In genomic region chr4:159823743-159824142, GRCh38 we compare ENCODE assay signal across 32 cellular contexts.
A peak's percentile ranks its signal among the peaks of the same experiment; 100 is the strongest.
DNase-seq lines count a peak whose midpoint lies in the region; ATAC-seq and TF ChIP-seq lines count a peak whose summit lies in the region.
"Had no signal": no experiment of that assay in that cellular context is flagged by ENCODE, and none has a peak within 500 bp of the region (broad histone marks: within the 10 kb centered on the region; RNA-seq: fewer than 3 reads in every experiment).

No MANE protein-coding gene starts in this region.

- peaks cover 13 to 15% (median 15%) of the 10 kb centered on the region in 3 donors for H3K9me3 Mint-ChIP-seq in T-cell

- no peak overlapping the region for H3K27ac ChIP-seq in RWPE2 (ENCODE audit: poor library complexity, severe bottlenecking)
- H3K27ac ChIP-seq in foreskin keratinocyte: no peak overlapping the region
- H3K27ac ChIP-seq: BLaER1, breast epithelium, coronary artery, left lung, spleen, transverse colon had no signal

- CTCF ChIA-PET in T-cell (lab: Charles Lee): no interaction called here

- no peaks in the 10 kb centered on the region for H3K27me3 Mint-ChIP-seq in T-cell
- H3K27me3 Mint-ChIP-seq: activated CD4-positive, alpha-beta T cell treated with anti-CD3 and anti-CD28 coated beads, Interleukin-2, amount 10 ng/mL, durations not matched to agents 7 days and 5 days; activated naive CD8-positive, alpha-beta T cell treated with anti-CD3 and anti-CD28 coated beads, Interleukin-2, amount 50 U/mL, for 24 hours; effector memory CD8-positive, alpha-beta T cell; naive thymus-derived CD8-positive, alpha-beta T cell had no signal

- ATAC-seq in RWPE2 (ENCODE audit: low read depth) (peak; percentile 70; the same call in 2 of the 3 replicates), foreskin keratinocyte (peak; percentile 46), Right ventricle myocardium inferior (no peak), HG03196 (IDR thresholded peaks at IDR 0.05; ENCODE audit: unreplicated experiment) (no peak), GM21786 (IDR thresholded peaks at IDR 0.05; ENCODE audit: unreplicated experiment) (no peak), T-cell (replicated peaks in 1 of 4) (no peak)
- ATAC-seq: activated naive CD8-positive, alpha-beta T cell treated with anti-CD3 and anti-CD28 coated beads, Interleukin-2, amount 50 U/mL, for 24 hours; activated T-cell treated with anti-CD3 and anti-CD28 coated beads, Interleukin-2, amount 50 U/mL, for 4 hours; effector memory CD8-positive, alpha-beta T cell; esophagus mucosa; left lung; naive thymus-derived CD8-positive, alpha-beta T cell had no signal

- no peak overlapping the region for H3K27ac Mint-ChIP-seq in T-cell
- H3K27ac Mint-ChIP-seq: activated CD4-positive, alpha-beta T cell treated with anti-CD3 and anti-CD28 coated beads, Interleukin-2, amount 10 ng/mL, durations not matched to agents 7 days and 5 days; activated naive CD8-positive, alpha-beta T cell treated with anti-CD3 and anti-CD28 coated beads, Interleukin-2, amount 50 U/mL, for 24 hours; effector memory CD8-positive, alpha-beta T cell; mesothelial cell of epicardium; naive thymus-derived CD8-positive, alpha-beta T cell; T-helper 2 cell treated with Interferon-gamma antibody and Interleukin-4, amounts not matched to agents 5 μg/mL and 100 μg/mL, for 36 hours had no signal

- peak; percentile 11 for DNase-seq in HK-2 (ENCODE audit: unreplicated experiment)
- DNase-seq in RWPE2 (ENCODE audit: low spot score): no peak
- DNase-seq in foreskin keratinocyte: peak in 1 of 2 donors; percentile 56
- DNase-seq in renal cortical epithelial cell (ENCODE audit: low read depth): peak; percentile 54
- no peak for DNase-seq in Right ventricle myocardium inferior (ENCODE audit: missing footprints)
- no peak for DNase-seq in T-cell
- DNase-seq: activated CD4-positive, alpha-beta T cell treated with anti-CD3 and anti-CD28 coated beads, Interleukin-2, amount 10 ng/mL, durations not matched to agents 7 days and 5 days; activated naive CD8-positive, alpha-beta T cell treated with anti-CD3 and anti-CD28 coated beads, Interleukin-2, amount 50 U/mL, for 24 hours; activated T-cell treated with anti-CD3 and anti-CD28 coated beads, Interleukin-2, amount 50 U/mL, for 4 hours; COR-L47; DMS53; effector memory CD8-positive, alpha-beta T cell; GF-D8; left lung; naive thymus-derived CD8-positive, alpha-beta T cell; NCI-H146; NCI-H446; NCI-H774; RPMI8226; SK-N-SH; spleen; stimulated activated CD4-positive, alpha-beta T cell treated with anti-CD3 and anti-CD28 coated beads, Interleukin-2, amount 100 ng/mL, for 48 hours; transverse colon had no signal

- H3K4me1 ChIP-seq in RWPE2 (ENCODE audit: insufficient read depth, poor library complexity, severe bottlenecking) (peaks cover 7% of the 10 kb centered on the region), foreskin keratinocyte (peaks cover 4% of the 10 kb centered on the region)
- H3K4me1 ChIP-seq: BLaER1, breast epithelium, HAP-1, left lung, spleen, transverse colon had no signal

- H3K4me3 Mint-ChIP-seq in T-cell: no peak overlapping the region
- H3K4me3 Mint-ChIP-seq: activated CD4-positive, alpha-beta T cell treated with anti-CD3 and anti-CD28 coated beads, Interleukin-2, amount 10 ng/mL, durations not matched to agents 7 days and 5 days; activated naive CD8-positive, alpha-beta T cell treated with anti-CD3 and anti-CD28 coated beads, Interleukin-2, amount 50 U/mL, for 24 hours; activated T-cell treated with anti-CD3 and anti-CD28 coated beads, Interleukin-2, amount 50 U/mL, for 4 hours; effector memory CD8-positive, alpha-beta T cell; mesothelial cell of epicardium; naive thymus-derived CD8-positive, alpha-beta T cell; T-helper 2 cell treated with Interferon-gamma antibody and Interleukin-4, amounts not matched to agents 5 μg/mL and 100 μg/mL, for 36 hours had no signal

- H3K9me3 ChIP-seq in RWPE2 (ENCODE audit: severe bottlenecking): no peaks in the 10 kb centered on the region
- H3K9me3 ChIP-seq: BLaER1, breast epithelium, HAP-1, SK-N-SH, transverse colon had no signal

- H3K36me3 ChIP-seq in RWPE2 (ENCODE audit: low read depth): no peaks in the 10 kb centered on the region
- H3K36me3 ChIP-seq: BLaER1, breast epithelium, HAP-1, left lung, spleen, transverse colon had no signal

- intact Hi-C loops in Right ventricle myocardium inferior (cut with DNase I): no loop called here

- H3K36me3 Mint-ChIP-seq in T-cell: no peaks in the 10 kb centered on the region
- H3K36me3 Mint-ChIP-seq: mesothelial cell of epicardium had no signal

- H3K4me3 ChIP-seq in RWPE2 (ENCODE audit: severe bottlenecking): no peak overlapping the region
- H3K4me3 ChIP-seq: BLaER1, breast epithelium, coronary artery, HAP-1, left lung, spleen, transverse colon had no signal

- H3K27me3 ChIP-seq in RWPE2 (ENCODE audit: insufficient read depth, poor library complexity, severe bottlenecking) (no peaks in the 10 kb centered on the region), foreskin keratinocyte (no peaks in the 10 kb centered on the region)
- H3K27me3 ChIP-seq: BLaER1, breast epithelium, left lung, spleen, transverse colon had no signal

- no peaks in the 10 kb centered on the region for H3K4me1 Mint-ChIP-seq in T-cell
- H3K4me1 Mint-ChIP-seq: activated CD4-positive, alpha-beta T cell treated with anti-CD3 and anti-CD28 coated beads, Interleukin-2, amount 10 ng/mL, durations not matched to agents 7 days and 5 days; activated naive CD8-positive, alpha-beta T cell treated with anti-CD3 and anti-CD28 coated beads, Interleukin-2, amount 50 U/mL, for 24 hours; naive thymus-derived CD8-positive, alpha-beta T cell had no signal

- TF ChIP-seq CTCF in RWPE2 (IDR thresholded peaks at IDR 0.05; ENCODE audit: poor library complexity, severe bottlenecking) (no peak), foreskin keratinocyte (conservative IDR thresholded peaks at IDR 0.05) (no peak)

- POLR2A ChIA-PET in T-cell (lab: Charles Lee): no interaction called here

Comparison
In these comparisons a context has a peak if more than half of its experiments do, and no peak if none do; other contexts are left out.
1. DNase-seq: peak in HK-2 (single experiment) and renal cortical epithelial cell (single experiment); none in RWPE2 (single experiment), Right ventricle myocardium inferior (single experiment) and T-cell (0 of 34).
2. ATAC-seq: peak in RWPE2 (single experiment) and foreskin keratinocyte (single experiment); none in Right ventricle myocardium inferior (single experiment), HG03196 (single experiment), GM21786 (single experiment) and T-cell (0 of 4).